Comparison of ENCODE assay signal across 22 cellular contexts in the genomic region with DNA sequence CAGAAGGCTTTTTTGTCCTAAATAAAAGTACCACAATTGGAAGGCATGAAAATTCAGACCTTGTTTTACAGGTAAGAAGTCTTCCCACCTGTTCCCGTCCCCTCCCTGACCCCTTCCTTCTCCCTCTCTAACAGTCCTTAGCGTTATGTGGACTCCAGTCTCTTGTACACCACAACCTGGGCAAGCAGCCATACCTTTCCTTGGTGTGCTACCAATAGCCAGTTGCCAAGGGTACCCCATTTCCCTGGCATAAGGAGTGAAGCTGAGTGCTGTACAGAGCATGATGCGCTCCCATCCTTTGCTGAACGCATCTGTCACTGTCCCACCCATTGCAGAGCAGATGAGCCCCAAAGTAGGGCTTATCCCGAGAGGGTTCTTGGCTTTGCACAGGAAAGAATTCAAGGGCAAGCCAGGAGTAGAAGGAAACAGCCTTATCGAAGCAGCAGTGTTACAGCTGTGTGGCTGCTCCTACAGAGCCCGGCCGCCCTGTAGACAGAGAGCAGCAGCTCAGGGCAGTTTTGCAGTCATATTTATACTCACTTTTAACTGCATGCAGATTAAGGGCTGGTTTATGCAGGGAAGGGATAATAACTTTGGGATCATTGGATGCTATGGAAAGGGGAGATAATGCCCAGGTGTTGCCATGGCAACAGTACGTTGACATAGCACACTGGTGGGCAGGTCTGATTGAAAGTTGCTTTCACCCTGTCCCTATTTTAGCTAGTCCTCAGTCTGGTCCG. TPM values are rescaled to one million over a fixed set of nuclear protein-coding genes. Genes with fewer than 3 reads are reported as not detected.
DNase-seq lines count a peak whose midpoint lies in the region; ATAC-seq lines count a peak whose summit lies in the region.
"Had no signal": no experiment of that assay in that cellular context is flagged by ENCODE, and none has a peak within 500 bp of the region (broad histone marks: within the 10 kb centered on the region; RNA-seq: fewer than 3 reads in every experiment).

No MANE protein-coding gene starts in this region.

- H3K9me3 Mint-ChIP-seq in activated CD4-positive, alpha-beta T cell treated with anti-CD3 and anti-CD28 coated beads, Interleukin-2, amount 10 ng/mL, durations not matched to agents 7 days and 5 days, result peaks cover 16% of the 10 kb centered on the region
- H3K9me3 Mint-ChIP-seq in activated naive CD8-positive, alpha-beta T cell treated with anti-CD3 and anti-CD28 coated beads, Interleukin-2, amount 10 ng/mL, durations not matched to agents 7 days and 5 days, result no peaks in the 10 kb centered on the region
- H3K9me3 Mint-ChIP-seq: activated T-cell treated with anti-CD3 and anti-CD28 coated beads, Interleukin-2, amount 50 U/mL, for 24 hours had no signal

- H3K4me1 Mint-ChIP-seq in activated CD4-positive, alpha-beta T cell treated with anti-CD3 and anti-CD28 coated beads, Interleukin-2, amount 10 ng/mL, durations not matched to agents 7 days and 5 days, result peaks cover 61% of the 10 kb centered on the region
- H3K4me1 Mint-ChIP-seq in activated naive CD8-positive, alpha-beta T cell treated with anti-CD3 and anti-CD28 coated beads, Interleukin-2, amount 10 ng/mL, durations not matched to agents 7 days and 5 days, result peaks cover 53% of the 10 kb centered on the region

- H3K27me3 Mint-ChIP-seq in activated CD4-positive, alpha-beta T cell treated with anti-CD3 and anti-CD28 coated beads, Interleukin-2, amount 10 ng/mL, durations not matched to agents 7 days and 5 days, result peaks cover 44% of the 10 kb centered on the region
- H3K27me3 Mint-ChIP-seq in activated naive CD8-positive, alpha-beta T cell treated with anti-CD3 and anti-CD28 coated beads, Interleukin-2, amount 10 ng/mL, durations not matched to agents 7 days and 5 days, result peaks cover 26% of the 10 kb centered on the region

- no peak overlapping the region for H2AFZ ChIP-seq in neuronal stem cell (ENCODE audit: low read length)

- peak overlapping the region; percentile 25 for H3K23ac ChIP-seq in neuronal stem cell (ENCODE audit: low read depth, low read length, poor library complexity)

- H2BK15ac ChIP-seq in neuronal stem cell (ENCODE audit: low read length), result peak overlapping the region; percentile 47

- POLR2A ChIA-PET in activated CD4-positive, alpha-beta T cell treated with anti-CD3 and anti-CD28 coated beads, Interleukin-2, amount 10 ng/mL, durations not matched to agents 7 days and 5 days (lab: Charles Lee), result interaction anchor here (0.8 kb wide), 1 partner anchor 26 kb away, joined by 3 read pairs; no protein-coding TSS in a partner anchor
- POLR2A ChIA-PET in activated naive CD8-positive, alpha-beta T cell treated with anti-CD3 and anti-CD28 coated beads, Interleukin-2, amount 10 ng/mL, durations not matched to agents 7 days and 5 days (lab: Charles Lee), result no interaction called here

- H3K18ac ChIP-seq in neuronal stem cell (ENCODE audit: low read length), result peak overlapping the region; percentile 52

- H3K4me3 Mint-ChIP-seq in activated CD4-positive, alpha-beta T cell treated with anti-CD3 and anti-CD28 coated beads, Interleukin-2, amount 10 ng/mL, durations not matched to agents 7 days and 5 days, result peak overlapping the region; percentile 3
- H3K4me3 Mint-ChIP-seq in activated naive CD8-positive, alpha-beta T cell treated with anti-CD3 and anti-CD28 coated beads, Interleukin-2, amount 10 ng/mL, durations not matched to agents 7 days and 5 days, result peak overlapping the region; percentile 53
- H3K4me3 Mint-ChIP-seq: CD14-positive monocyte had no signal

- H2BK12ac ChIP-seq in neuronal stem cell (ENCODE audit: low read length), result peak overlapping the region; percentile 30

- H3K79me1 ChIP-seq in neuronal stem cell (ENCODE audit: low read depth, low read length), result peaks cover 2% of the 10 kb centered on the region

- no peak overlapping the region for H3K4me3 ChIP-seq in neuronal stem cell (ENCODE audit: low read length in 2 of 2)
- H3K4me3 ChIP-seq: gastroesophageal sphincter, vagina had no signal

- CTCF ChIA-PET in activated CD4-positive, alpha-beta T cell treated with anti-CD3 and anti-CD28 coated beads, Interleukin-2, amount 10 ng/mL, durations not matched to agents 7 days and 5 days (lab: Charles Lee), result interaction anchor here (0.8 kb wide), 1 partner anchor 10 kb away, joined by 3 read pairs; no protein-coding TSS in a partner anchor

- H4K8ac ChIP-seq in neuronal stem cell (ENCODE audit: low read depth, low read length), result peak overlapping the region; percentile 99

- peaks cover 9% of the 10 kb centered on the region for H3K36me3 Mint-ChIP-seq in activated CD4-positive, alpha-beta T cell treated with anti-CD3 and anti-CD28 coated beads, Interleukin-2, amount 10 ng/mL, durations not matched to agents 7 days and 5 days (ENCODE audit: low read depth)
- peaks cover 5% of the 10 kb centered on the region for H3K36me3 Mint-ChIP-seq in activated naive CD8-positive, alpha-beta T cell treated with anti-CD3 and anti-CD28 coated beads, Interleukin-2, amount 10 ng/mL, durations not matched to agents 7 days and 5 days
- H3K36me3 Mint-ChIP-seq: brain had no signal

- H3K36me3 ChIP-seq in neuronal stem cell (replicated peaks in 1 of 2; ENCODE audit: control insufficient read depth in 2 of 2, insufficient read depth in 2 of 2, low read length in 2 of 2), result peaks cover 0 to 2% of the 10 kb centered on the region in 2 donors
- H3K36me3 ChIP-seq: gastroesophageal sphincter, vagina, WERI-Rb-1 had no signal

- no peak overlapping the region for H4K91ac ChIP-seq in neuronal stem cell (ENCODE audit: low read depth, low read length, poor library complexity)

- ATAC-seq in activated naive CD8-positive, alpha-beta T cell treated with anti-CD3 and anti-CD28 coated beads, Interleukin-2, amount 10 ng/mL, durations not matched to agents 7 days and 5 days (ENCODE audit: low read depth), result no peak
- ATAC-seq in HG03039 (IDR thresholded peaks at IDR 0.05; ENCODE audit: unreplicated experiment) (no peak), GM18502 (IDR thresholded peaks at IDR 0.05; ENCODE audit: poor library complexity, unreplicated experiment) (no peak)
- ATAC-seq: gastroesophageal sphincter had no signal

- peak overlapping the region; percentile 83 for H2AK5ac ChIP-seq in neuronal stem cell (ENCODE audit: low read depth, low read length)

- peak overlapping the region; percentile 71 for H2BK5ac ChIP-seq in neuronal stem cell (ENCODE audit: low read length)

- H3K4me2 ChIP-seq in neuronal stem cell (ENCODE audit: insufficient read depth, low read length, poor library complexity, severe bottlenecking), result no peak overlapping the region
- H3K4me2 ChIP-seq: KMS-11 had no signal

- peak overlapping the region; percentile 60 for H3K27ac Mint-ChIP-seq in activated CD4-positive, alpha-beta T cell treated with anti-CD3 and anti-CD28 coated beads, Interleukin-2, amount 10 ng/mL, durations not matched to agents 7 days and 5 days
- peak overlapping the region; percentile 70 for H3K27ac Mint-ChIP-seq in activated naive CD8-positive, alpha-beta T cell treated with anti-CD3 and anti-CD28 coated beads, Interleukin-2, amount 10 ng/mL, durations not matched to agents 7 days and 5 days
- H3K27ac Mint-ChIP-seq: brain, CD14-positive monocyte had no signal

- H3K27me3 ChIP-seq in neuronal stem cell (ENCODE audit: control insufficient read depth in 3 of 3, insufficient read depth in 3 of 3, low read depth in 1 of 3, low read length in 3 of 3), result peaks cover 0 to 5% (median 0%) of the 10 kb centered on the region in 3 experiments
- H3K27me3 ChIP-seq: vagina had no signal

- no peak overlapping the region for H3K9ac ChIP-seq in neuronal stem cell (ENCODE audit: low read depth, low read length, poor library complexity)
- H3K9ac ChIP-seq: KMS-11 had no signal

- no peak overlapping the region for H3K4ac ChIP-seq in neuronal stem cell (ENCODE audit: low read length)

- H3K14ac ChIP-seq in neuronal stem cell (ENCODE audit: low read length), result peak overlapping the region; percentile 91

- WGBS in neuronal stem cell (ENCODE audit: extremely low coverage in 2 of 2, insufficient read length in 2 of 2, insufficient replicate concordance in 1 of 2), 2 donors, result no CpG with 5 or more reads among the region's 10 CpGs

- peaks cover 3 to 9% of the 10 kb centered on the region in 2 donors for H3K9me3 ChIP-seq in neuronal stem cell (replicated peaks in 1 of 2; ENCODE audit: control insufficient read depth in 2 of 2, insufficient read depth in 1 of 2, low read depth in 1 of 2, low read length in 2 of 2)
- H3K9me3 ChIP-seq: gastroesophageal sphincter, vagina had no signal

- no peak for DNase-seq in activated CD4-positive, alpha-beta T cell treated with anti-CD3 and anti-CD28 coated beads, Interleukin-2, amount 10 ng/mL, durations not matched to agents 7 days and 5 days
- DNase-seq in activated CD4-positive, alpha-beta T cell treated with anti-CD3 and anti-CD28 coated beads for 4 hours, result no peak
- DNase-seq in M059J (ENCODE audit: low read depth), result peak; percentile 22
- no peak for DNase-seq in activated naive CD8-positive, alpha-beta T cell treated with anti-CD3 and anti-CD28 coated beads, Interleukin-2, amount 10 ng/mL, durations not matched to agents 7 days and 5 days
- no peak for DNase-seq in neuronal stem cell (ENCODE audit: low spot score)
- DNase-seq in activated effector memory CD4-positive, alpha-beta T cell treated with Interleukin-2 at 50 U/mL for 16 hours, result no peak
- DNase-seq: activated CD8-positive, alpha-beta memory T cell treated with anti-CD3 and anti-CD28 coated beads for 24 hours; activated T-cell treated with anti-CD3 and anti-CD28 coated beads, Interleukin-2, amount 50 U/mL, for 24 hours; HCEC 1CT; hypothalamus; MV-4-11; NCI-H187; NCI-H446 treated with DMSO at 0.1 percent for 48 hours; posterior cingulate gyrus; WERI-Rb-1 had no signal

- H3K27ac ChIP-seq in neuronal stem cell (replicated peaks; ENCODE audit: low read length), result no peak overlapping the region
- H3K27ac ChIP-seq: gastroesophageal sphincter, KMS-11, vagina, WERI-Rb-1 had no signal

- H2BK120ac ChIP-seq in neuronal stem cell (ENCODE audit: low read depth, low read length), result no peak overlapping the region

- peaks cover 4 to 7% of the 10 kb centered on the region in 2 donors for H3K4me1 ChIP-seq in neuronal stem cell (ENCODE audit: control insufficient read depth in 2 of 2, insufficient read depth in 1 of 2, low read depth in 1 of 2, low read length in 2 of 2)

RNA-seq across cellular contexts. Expression of gene FHAD1, which starts 5.0 kb away (rescaled TPM):
- not detected for total RNA-seq in activated CD4-positive, alpha-beta T cell treated with anti-CD3 and anti-CD28 coated beads, Interleukin-2, amount 10 ng/mL, durations not matched to agents 7 days and 5 days
- 0.64 and 1.3 TPM in 2 replicates for total RNA-seq in M059J (2014; rRNA removed; shearing (Covaris generic))
- total RNA-seq in activated naive CD8-positive, alpha-beta T cell treated with anti-CD3 and anti-CD28 coated beads, Interleukin-2, amount 10 ng/mL, durations not matched to agents 7 days and 5 days, result under 1 TPM; 0.34 to 0.64 TPM
- 1.8 TPM for polyA plus RNA-seq in neuronal stem cell (2013, experiment 1 of 2)
- 1.8 TPM for polyA plus RNA-seq in neuronal stem cell (2013, experiment 2 of 2)
- total RNA-seq: vagina had no signal
